Comparison of ENCODE assay signal across 18 cellular contexts in genomic region chr14:96136361-96136760, GRCh38.
DNase-seq lines count a peak whose midpoint lies in the region; ATAC-seq, FAIRE-seq and TF ChIP-seq lines count a peak whose summit lies in the region.
"Had no signal": no experiment of that assay in that cellular context is flagged by ENCODE, and none has a peak within 500 bp of the region (broad histone marks: within the 10 kb centered on the region; RNA-seq: fewer than 3 reads in every experiment).

No MANE protein-coding gene starts in this region.

- ATAC-seq in HG02840 (IDR thresholded peaks at IDR 0.05; ENCODE audit: low FRiP score, unreplicated experiment) (no peak), HG03025 (IDR thresholded peaks at IDR 0.05; ENCODE audit: low FRiP score, unreplicated experiment) (no peak)
- ATAC-seq: GM23338; stimulated activated effector memory CD8-positive, alpha-beta T cell treated with anti-CD3 and anti-CD28 coated beads, Interleukin-12 subunit alpha, Interleukin-12 subunit beta, amount 100 ng/mL, for 72 hours had no signal

- peaks cover 33% of the 10 kb centered on the region for H3K4me1 Mint-ChIP-seq in HFFc6 (ENCODE audit: low read depth)
- H3K4me1 Mint-ChIP-seq: activated CD4-positive, alpha-beta memory T cell treated with anti-CD3 and anti-CD28 coated beads, Interleukin-2, amount 10 ng/mL, durations not matched to agents 7 days and 5 days; CD14-positive monocyte; GM23338; stimulated activated effector memory CD8-positive, alpha-beta T cell treated with anti-CD3 and anti-CD28 coated beads, Interleukin-12 subunit alpha, Interleukin-12 subunit beta, amount 100 ng/mL, for 72 hours had no signal

- TF ChIP-seq CTCF in HFFc6 (IDR thresholded peaks at IDR 0.05) = no peak

- no peak for FAIRE-seq in H54 (lab: Jason Lieb, UNC)

- no peak for TF ChIP-seq POLR2A in H54 (IDR thresholded peaks at IDR 0.05; ENCODE audit: low read depth, low read length)

- DNase-seq in AG20443 (ENCODE audit: low spot score) (peak; percentile 32), HFFc6 (peak; percentile 69), amniotic stem cell (lab: John Stamatoyannopoulos, UW) (peak; percentile 48), hepatic stellate cell (ENCODE audit: low spot score) (peak; percentile 47), H54 (ENCODE audit: insufficient read length, low spot score) (no peak), ACHN (no peak)
- DNase-seq: activated CD4-positive, alpha-beta memory T cell treated with anti-CD3 and anti-CD28 coated beads, Interleukin-2, amount 10 ng/mL, durations not matched to agents 7 days and 5 days; activated naive CD4-positive, alpha-beta T cell treated with anti-CD3 and anti-CD28 coated beads, Interleukin-2, amount 50 U/mL, for 16 hours; effector CD8-positive, alpha-beta T cell; midbrain; NCI-H187; stimulated activated CD4-positive, alpha-beta T cell treated with anti-CD3 and anti-CD28 coated beads, Interleukin-2, amount 100 ng/mL, for 24 hours had no signal

- in situ Hi-C loops in ACHN (cut with HindIII; ENCODE audit: low pct_ligation_motif_present, low pct_unique_long_range_greater_than_20kb, low sequenced_read_pairs) = no loop called here

- peaks cover 7% of the 10 kb centered on the region; the same call in 1 of the 2 replicates for H3K36me3 Mint-ChIP-seq in HFFc6 (ENCODE audit: low read depth)
- H3K36me3 Mint-ChIP-seq: CD14-positive monocyte; stimulated activated effector memory CD8-positive, alpha-beta T cell treated with anti-CD3 and anti-CD28 coated beads, Interleukin-12 subunit alpha, Interleukin-12 subunit beta, amount 100 ng/mL, for 72 hours had no signal

- peaks cover 7% of the 10 kb centered on the region for H3K9me3 Mint-ChIP-seq in HFFc6
- H3K9me3 Mint-ChIP-seq: stimulated activated effector memory CD8-positive, alpha-beta T cell treated with anti-CD3 and anti-CD28 coated beads, Interleukin-12 subunit alpha, Interleukin-12 subunit beta, amount 100 ng/mL, for 72 hours; T-helper 1 cell treated with Interleukin-12 subunit alpha and Interleukin-12 subunit beta and Interleukin-4 antibody, amounts not matched to agents 30 μg/mL and 1 μg/mL, for 36 hours had no signal

- no peak overlapping the region for H3K4me3 Mint-ChIP-seq in HFFc6
- H3K4me3 Mint-ChIP-seq: activated CD4-positive, alpha-beta memory T cell treated with anti-CD3 and anti-CD28 coated beads, Interleukin-2, amount 10 ng/mL, durations not matched to agents 7 days and 5 days; CD14-positive monocyte; GM23338; stimulated activated effector memory CD8-positive, alpha-beta T cell treated with anti-CD3 and anti-CD28 coated beads, Interleukin-12 subunit alpha, Interleukin-12 subunit beta, amount 100 ng/mL, for 72 hours; T-helper 1 cell treated with Interleukin-12 subunit alpha and Interleukin-12 subunit beta and Interleukin-4 antibody, amounts not matched to agents 30 μg/mL and 1 μg/mL, for 36 hours had no signal

- H3K27me3 Mint-ChIP-seq in HFFc6 (ENCODE audit: insufficient read depth) = no peaks in the 10 kb centered on the region; the same call in none of the 2 replicates

- peak overlapping the region; percentile 59 for H3K27ac Mint-ChIP-seq in HFFc6
- H3K27ac Mint-ChIP-seq: activated CD4-positive, alpha-beta memory T cell treated with anti-CD3 and anti-CD28 coated beads, Interleukin-2, amount 10 ng/mL, durations not matched to agents 7 days and 5 days; CD14-positive monocyte; GM23338; stimulated activated effector memory CD8-positive, alpha-beta T cell treated with anti-CD3 and anti-CD28 coated beads, Interleukin-12 subunit alpha, Interleukin-12 subunit beta, amount 100 ng/mL, for 72 hours; T-helper 1 cell treated with Interleukin-12 subunit alpha and Interleukin-12 subunit beta and Interleukin-4 antibody, amounts not matched to agents 30 μg/mL and 1 μg/mL, for 36 hours had no signal

Comparison
In these comparisons a context has a peak if more than half of its experiments do, and no peak if none do; other contexts are left out.
1. DNase-seq: peak in AG20443 (single experiment), HFFc6 (single experiment), amniotic stem cell (single experiment) and hepatic stellate cell (single experiment); none in H54 (single experiment) and ACHN (single experiment).